Comparison of ENCODE assay signal across 14 cellular contexts in the genomic region with DNA sequence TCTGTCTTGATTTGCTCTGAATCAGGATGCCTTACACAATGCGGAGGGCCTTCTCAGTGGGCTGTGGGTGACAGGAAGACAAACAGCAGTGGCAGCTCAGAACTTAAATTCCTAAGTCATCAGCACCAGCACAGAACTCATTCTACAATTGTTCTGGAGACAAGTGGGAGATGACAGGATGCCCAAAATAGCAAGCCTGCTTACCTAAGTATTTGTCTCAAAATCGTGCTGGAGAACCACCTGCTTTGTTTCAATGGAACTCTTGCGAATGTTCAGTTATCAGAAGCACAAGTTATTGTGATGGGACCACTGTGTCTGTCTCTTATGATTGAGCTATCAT.
DNase-seq lines count a peak whose midpoint lies in the region; ATAC-seq and TF ChIP-seq lines count a peak whose summit lies in the region.
"Had no signal": no experiment of that assay in that cellular context is flagged by ENCODE, and none has a peak within 500 bp of the region (broad histone marks: within the 10 kb centered on the region; RNA-seq: fewer than 3 reads in every experiment).

No MANE protein-coding gene starts in this region.

- H4K5ac ChIP-seq in IMR-90 (ENCODE audit: low read depth, low read length), result peak overlapping the region; percentile 87

- H3K27me3 ChIP-seq in IMR-90 (ENCODE audit: control insufficient read depth, insufficient read depth, low read length) (no peaks in the 10 kb centered on the region), mesenchymal stem cell (ENCODE audit: control insufficient read depth in 1 of 2, insufficient read depth in 1 of 2, low read length in 2 of 2) (no peaks in the 10 kb centered on the region), GM23248 (replicated peaks; ENCODE audit: insufficient read depth) (no peaks in the 10 kb centered on the region)

- no peak overlapping the region for H2AK5ac ChIP-seq in IMR-90 (ENCODE audit: low read depth, low read length)
- H2AK5ac ChIP-seq in mesenchymal stem cell (ENCODE audit: low read length, severe bottlenecking), result peak overlapping the region; percentile 3

- H4K20me1 ChIP-seq in IMR-90 (ENCODE audit: insufficient read depth, low read length), result no peaks in the 10 kb centered on the region
- H4K20me1 ChIP-seq in GM23248 (ENCODE audit: insufficient read depth), result no peaks in the 10 kb centered on the region

- in situ Hi-C loops in IMR-90 (cut with MboI; ENCODE audit: low sequenced_read_pairs), result no loop called here
- in situ Hi-C loops in GM23248 (cut with MboI), result no loop called here

- H3F3A ChIP-seq in GM23248 (ENCODE audit: insufficient read depth), result peaks cover 18% of the 10 kb centered on the region

- peak overlapping the region; percentile 74 for H4K91ac ChIP-seq in IMR-90 (ENCODE audit: insufficient read depth, low read depth, low read length)
- H4K91ac ChIP-seq in mesenchymal stem cell (ENCODE audit: low read length), result peak overlapping the region; percentile 7

- intact Hi-C loops in Right ventricle myocardium inferior (cut with DNase I) (loop anchor here (10.0 kb wide), 1 partner anchor 61 kb away; no protein-coding TSS in a partner anchor), cardiac septum (cut with DNase I) (no loop called here), IMR-90 (cut with micrococcal nuclease) (loop anchor here (10.0 kb wide), 1 partner anchor 171 kb away; no protein-coding TSS in a partner anchor)

- H2BK5ac ChIP-seq in IMR-90 (ENCODE audit: low read depth, low read length, poor library complexity, severe bottlenecking) (peak overlapping the region; percentile 64), mesenchymal stem cell (ENCODE audit: low read depth, low read length, poor library complexity, severe bottlenecking) (no peak overlapping the region)

- H3K9me1 ChIP-seq in IMR-90 (ENCODE audit: insufficient read depth, low read length), result no peaks in the 10 kb centered on the region; the same call in 1 of the 2 replicates

- H3K79me2 ChIP-seq in GM23248 (ENCODE audit: insufficient read depth), result no peaks in the 10 kb centered on the region

- H3K18ac ChIP-seq in IMR-90 (ENCODE audit: low read depth, low read length) (peak overlapping the region; percentile 83), mesenchymal stem cell (ENCODE audit: low read depth in 1 of 2, low read length in 2 of 2) (peak overlapping the region in 1 of 2 experiments; percentile 6)

- no peaks in the 10 kb centered on the region for H3K79me1 ChIP-seq in IMR-90 (ENCODE audit: low read depth in 1 of 2, low read length in 2 of 2)
- no peaks in the 10 kb centered on the region for H3K79me1 ChIP-seq in mesenchymal stem cell (replicated peaks; ENCODE audit: low read length, poor library complexity, severe bottlenecking)

- no peak for TF ChIP-seq CTCF in IMR-90 (conservative IDR thresholded peaks at IDR 0.05; ENCODE audit: low read depth, low read length)

- H3K4me2 ChIP-seq in IMR-90 (ENCODE audit: low read depth, low read length), result no peak overlapping the region; the same call in 1 of the 2 replicates
- no peak overlapping the region for H3K4me2 ChIP-seq in mesenchymal stem cell (ENCODE audit: low read length, poor library complexity, severe bottlenecking)
- no peak overlapping the region for H3K4me2 ChIP-seq in GM23248 (ENCODE audit: unreplicated experiment)

- H3K36me3 ChIP-seq in IMR-90 (ENCODE audit: control insufficient read depth, insufficient read depth, low read length) (no peaks in the 10 kb centered on the region), mesenchymal stem cell (ENCODE audit: control insufficient read depth in 1 of 2, insufficient read depth in 2 of 2, low read depth in 1 of 2, low read length in 2 of 2) (no peaks in the 10 kb centered on the region), GM23248 (ENCODE audit: low read depth) (no peaks in the 10 kb centered on the region)
- H3K36me3 ChIP-seq: HAP-1 had no signal

- H3K27ac ChIP-seq in IMR-90 (ENCODE audit: insufficient read depth, low read length), result peak overlapping the region; percentile 54; the same call in 1 of the 2 replicates
- H3K27ac ChIP-seq in mesenchymal stem cell (ENCODE audit: low read length, poor library complexity, severe bottlenecking), result no peak overlapping the region
- no peak overlapping the region for H3K27ac ChIP-seq in GM23248
- H3K27ac ChIP-seq: HL-60 had no signal

- H4K8ac ChIP-seq in IMR-90 (ENCODE audit: low read depth in 2 of 2, low read length in 2 of 2), result peak overlapping the region in 1 of 2 experiments; percentile 6; a peak in 1 of 4 replicates
- no peak overlapping the region for H4K8ac ChIP-seq in mesenchymal stem cell (ENCODE audit: low read length)

- POLR2A ChIA-PET in IMR-90 (lab: Charles Lee; ENCODE audit: unreplicated experiment), result no interaction called here

- dilution Hi-C loops in IMR-90 (cut with HindIII; ENCODE audit: low sequenced_read_pairs, unreplicated experiment), result no loop called here

- no TSS peak for BruUV-seq in IMR-90 (replicated peaks; lab: Mats Ljungman, UMichigan)

- DNase-seq in Right ventricle myocardium inferior (ENCODE audit: missing footprints), result no peak
- no peak for DNase-seq in cardiac septum (ENCODE audit: low spot score)
- no peak for DNase-seq in IMR-90
- peak; percentile 57 for DNase-seq in NCI-H69 (lab: John Stamatoyannopoulos, UW)
- DNase-seq in mesenchymal stem cell, result no peak
- no peak for DNase-seq in GM23248
- no peak for DNase-seq in COLO829 (ENCODE audit: low spot score)
- DNase-seq in GOT3 (lab: John Stamatoyannopoulos, UW), result no peak
- DNase-seq: C1 segment of cervical spinal cord; CD4-positive, alpha-beta T cell; DMS79 had no signal

- no peak overlapping the region for H2AK9ac ChIP-seq in IMR-90 (replicated peaks; ENCODE audit: low read depth, low read length, poor library complexity)

- no peak overlapping the region for H3K23ac ChIP-seq in IMR-90 (ENCODE audit: low read depth, low read length)
- no peak overlapping the region for H3K23ac ChIP-seq in mesenchymal stem cell (ENCODE audit: low read length in 2 of 2)

- no peak overlapping the region for H3K4me3 ChIP-seq in IMR-90 (ENCODE audit: insufficient read depth, low read depth, low read length)
- H3K4me3 ChIP-seq in mesenchymal stem cell (ENCODE audit: insufficient read depth in 1 of 2, low read depth in 1 of 2, low read length in 2 of 2), result no peak overlapping the region
- no peak overlapping the region for H3K4me3 ChIP-seq in GM23248
- H3K4me3 ChIP-seq: GM12878, HAP-1 had no signal

- TF ChIP-seq POLR2A in IMR-90 (IDR thresholded peaks at IDR 0.05; ENCODE audit: low read depth, low read length), result no peak

- peak overlapping the region; percentile 78 for H2BK20ac ChIP-seq in IMR-90 (ENCODE audit: low read depth, low read length)

- no peak overlapping the region for H3K56ac ChIP-seq in IMR-90 (ENCODE audit: extremely low read depth, insufficient read depth, low read length)

- no CpG with 5 or more reads among the region's 3 CpGs for WGBS in IMR-90 (ENCODE audit: extremely low coverage in 2 of 2, insufficient read length in 1 of 2), 2 experiments
- 95% methylated on average over 3 of the region's 3 CpGs for WGBS in mesenchymal stem cell
- WGBS in GM23248 (ENCODE audit: low coverage in 1 of 2, low lambda C conversion rate in 2 of 2, missing lambda C conversion rate in 2 of 2), 2 experiments, result 90 to 93% methylated on average over 3 of the region's 3 CpGs

- H2BK120ac ChIP-seq in IMR-90 (ENCODE audit: low read depth, low read length) (peak overlapping the region; percentile 71), mesenchymal stem cell (ENCODE audit: low read depth, low read length) (no peak overlapping the region)

- H3K4ac ChIP-seq in IMR-90 (ENCODE audit: low read depth, low read length) (peak overlapping the region; percentile 68), mesenchymal stem cell (ENCODE audit: low read depth in 1 of 2, low read length in 2 of 2) (no peak overlapping the region)

- H3K9me3 ChIP-seq in IMR-90 (ENCODE audit: control insufficient read depth, insufficient read depth, low read length), result no peaks in the 10 kb centered on the region
- peaks cover 3% of the 10 kb centered on the region for H3K9me3 ChIP-seq in mesenchymal stem cell (ENCODE audit: control insufficient read depth, low read length)
- no peaks in the 10 kb centered on the region for H3K9me3 ChIP-seq in GM23248 (ENCODE audit: low read depth)
- H3K9me3 ChIP-seq: HAP-1 had no signal

- no peak overlapping the region for H2BK12ac ChIP-seq in mesenchymal stem cell (ENCODE audit: low read length in 2 of 2)

- H2BK15ac ChIP-seq in IMR-90 (ENCODE audit: low read depth, low read length) (peak overlapping the region; percentile 75; the same call in 2 of the 3 replicates), mesenchymal stem cell (ENCODE audit: low read depth, poor library complexity, severe bottlenecking) (no peak overlapping the region)

- H3K9me2 ChIP-seq in GM23248 (ENCODE audit: insufficient read depth), result no peaks in the 10 kb centered on the region

- H3K4me1 ChIP-seq in IMR-90 (ENCODE audit: control insufficient read depth, insufficient read depth, low read length), result peaks cover 19% of the 10 kb centered on the region
- H3K4me1 ChIP-seq in mesenchymal stem cell (ENCODE audit: control insufficient read depth, insufficient read depth, low read depth, low read length), result peaks cover 2% of the 10 kb centered on the region
- peaks cover 27% of the 10 kb centered on the region for H3K4me1 ChIP-seq in GM23248 (ENCODE audit: insufficient read depth)

- TF ChIP-seq RAD21 in IMR-90 (IDR thresholded peaks at IDR 0.05; ENCODE audit: low read length), result no peak

- H3K9ac ChIP-seq in IMR-90 (ENCODE audit: low read depth, low read length) (no peak overlapping the region), mesenchymal stem cell (ENCODE audit: low read length) (no peak overlapping the region), GM23248 (no peak overlapping the region)

- H3K14ac ChIP-seq in IMR-90 (replicated peaks; ENCODE audit: low read depth, low read length) (peak overlapping the region; percentile 48; the same call in 1 of the 2 replicates), mesenchymal stem cell (ENCODE audit: low read length in 2 of 2) (no peak overlapping the region)

- CTCF ChIA-PET in IMR-90 (lab: Yijun Ruan, JAX), result interaction anchor here (1.1 kb wide), 1 partner anchor 59 kb away, joined by 6 read pairs; no protein-coding TSS in a partner anchor

- H2AFZ ChIP-seq in IMR-90 (replicated peaks; ENCODE audit: low read length, poor library complexity) (no peak overlapping the region), mesenchymal stem cell (ENCODE audit: low read depth, low read length) (no peak overlapping the region), GM23248 (no peak overlapping the region)

- ATAC-seq in Right ventricle myocardium inferior, result peak; percentile 47
- no peak for ATAC-seq in IMR-90 (ENCODE audit: low read depth)
- ATAC-seq: GM12878 had no signal

TF ChIP-seq in IMR-90, 13 proteins besides CTCF, POLR2A, EP300 and RAD21 (continues in another document):
- TF ChIP-seq BHLHE40 (IDR thresholded peaks at IDR 0.05; ENCODE audit: low read depth, low read length) (no peak), MAZ (IDR thresholded peaks at IDR 0.05; ENCODE audit: borderline replicate concordance, low read depth, low read length) (no peak), MAFK (IDR thresholded peaks at IDR 0.05; ENCODE audit: low read depth, low read length) (no peak), FOS (IDR thresholded peaks at IDR 0.05; ENCODE audit: low read depth, low read length) (no peak), CHD1 (IDR thresholded peaks at IDR 0.05; ENCODE audit: low read depth, low read length) (no peak), SMC3 (IDR thresholded peaks at IDR 0.05; ENCODE audit: low read depth, low read length) (no peak), CEBPB (IDR thresholded peaks at IDR 0.05; ENCODE audit: low read depth, low read length) (no peak)
